ENCODE assay signal across 8 cellular contexts in the genomic region with DNA sequence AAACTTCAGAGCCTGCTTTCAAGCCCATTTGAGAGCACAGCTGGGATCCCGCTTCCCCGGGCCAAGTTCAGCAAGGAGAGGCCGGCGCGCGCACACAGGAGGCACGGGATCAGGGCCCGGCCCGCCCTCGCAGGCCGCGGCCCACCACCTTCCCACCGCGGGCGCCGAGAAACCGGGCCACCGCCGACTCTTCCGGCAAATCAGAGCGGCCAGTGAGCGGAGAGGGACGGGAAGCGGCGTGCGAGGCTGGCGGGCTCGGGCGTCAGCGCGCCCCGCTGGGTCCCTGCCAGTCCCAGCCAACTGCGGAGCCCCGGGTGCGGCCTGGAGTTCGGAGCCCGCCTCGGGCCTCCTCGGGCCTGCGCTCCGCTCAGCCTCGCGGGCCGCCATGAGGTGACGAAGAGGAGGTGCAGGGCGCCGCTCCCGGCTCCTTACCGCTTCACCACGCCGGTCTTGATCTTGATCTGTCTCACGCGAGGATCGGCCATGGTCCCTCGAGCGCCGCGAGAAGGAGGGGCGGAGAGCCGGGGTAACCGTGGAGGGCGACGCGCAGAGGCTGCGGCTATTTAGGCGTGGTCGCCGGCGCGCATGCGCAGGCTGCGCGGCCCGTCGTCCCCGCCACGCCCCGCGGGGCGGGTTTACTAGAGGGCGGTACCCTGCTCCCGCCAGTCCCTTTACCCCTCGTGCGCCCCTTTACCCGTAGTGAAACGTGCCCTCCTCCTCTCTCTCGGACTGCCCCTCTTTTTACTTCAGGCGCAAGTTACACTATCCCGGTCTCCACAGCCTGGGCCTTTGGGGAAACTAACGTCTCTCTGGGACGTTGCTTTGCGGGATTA. TPM values are rescaled to one million over a fixed set of nuclear protein-coding genes. Genes with fewer than 3 reads are reported as not detected.
DNase-seq lines count a peak whose midpoint lies in the region; ATAC-seq and TF ChIP-seq lines count a peak whose summit lies in the region.

A gene with protein sequence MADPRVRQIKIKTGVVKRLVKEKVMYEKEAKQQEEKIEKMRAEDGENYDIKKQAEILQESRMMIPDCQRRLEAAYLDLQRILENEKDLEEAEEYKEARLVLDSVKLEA (minus strand): TSS at position 567 of the 833 bp plus-strand sequence. CDS start 82 bp downstream, at position 485.

- peak within 1 kb of the TSS in 1 of 2 experiments; percentile 70 for H3K23ac ChIP-seq in mesenchymal stem cell (ENCODE audit: low read length in 2 of 2)

- H3K27ac Mint-ChIP-seq in Calu3 (ENCODE audit: unreplicated experiment), result peak within 1 kb of the TSS; percentile 93
- H3K27ac Mint-ChIP-seq in effector memory CD8-positive, alpha-beta T cell, result peak within 1 kb of the TSS; percentile 98

- H2BK15ac ChIP-seq in mesenchymal stem cell (ENCODE audit: low read depth, poor library complexity, severe bottlenecking), result no peak within 1 kb of the TSS

- H2AK5ac ChIP-seq in mesenchymal stem cell (ENCODE audit: low read length, severe bottlenecking), result no peak within 1 kb of the TSS

- H3K27ac ChIP-seq in mesenchymal stem cell (ENCODE audit: low read length, poor library complexity, severe bottlenecking), result peak within 1 kb of the TSS; percentile 70

- H2BK120ac ChIP-seq in mesenchymal stem cell (ENCODE audit: low read depth, low read length), result peak within 1 kb of the TSS; percentile 45

- no peaks in the 10 kb centered on the region for H3K79me1 ChIP-seq in mesenchymal stem cell (replicated peaks; ENCODE audit: low read length, poor library complexity, severe bottlenecking)

- peak within 1 kb of the TSS; percentile 81 to 89 for H3K18ac ChIP-seq in mesenchymal stem cell (ENCODE audit: low read depth in 1 of 2, low read length in 2 of 2)

- peaks cover 56% of the 10 kb centered on the region for H3K4me1 Mint-ChIP-seq in Calu3 (ENCODE audit: low read depth, unreplicated experiment)
- H3K4me1 Mint-ChIP-seq in effector memory CD8-positive, alpha-beta T cell (ENCODE audit: low read depth in 2 of 2), result peaks cover 34 to 41% of the 10 kb centered on the region in 2 donors

- DNase-seq in Calu3 (peak; percentile 95), HT1080 (ENCODE audit: low read depth) (peak; percentile 92), NOMO-1 (lab: John Stamatoyannopoulos, UW; ENCODE audit: unreplicated experiment in 2 of 2) (peak; percentile 80 to 92), mesenchymal stem cell (peak; percentile 91)
- peak; percentile 79 to 85 for DNase-seq in activated CD8-positive, alpha-beta memory T cell treated with anti-CD3 and anti-CD28 coated beads for 4 hours (ENCODE audit: low read depth in 2 of 2)
- peak; percentile 88 to 94 (median 90) for DNase-seq in effector memory CD8-positive, alpha-beta T cell
- DNase-seq in stimulated activated CD8-positive, alpha-beta memory T cell treated with anti-CD3 and anti-CD28 coated beads, Interleukin-12 subunit alpha, Interleukin-12 subunit beta, amount 100 ng/mL, for 4 hours (ENCODE audit: low read depth), result peak; percentile 90

- peak; percentile 89 for ATAC-seq in GM21367 (IDR thresholded peaks at IDR 0.05; ENCODE audit: unreplicated experiment)
- peak; percentile 80 for ATAC-seq in effector memory CD8-positive, alpha-beta T cell (replicated peaks)

- peak within 1 kb of the TSS in 1 of 2 experiments; percentile 19 for H2BK12ac ChIP-seq in mesenchymal stem cell (ENCODE audit: low read length in 2 of 2)

- H3K9ac ChIP-seq in mesenchymal stem cell (ENCODE audit: low read length), result peak within 1 kb of the TSS; percentile 99

- H3K36me3 Mint-ChIP-seq in Calu3 (ENCODE audit: insufficient read depth, unreplicated experiment), result peaks cover 50% of the 10 kb centered on the region
- H3K36me3 Mint-ChIP-seq in effector memory CD8-positive, alpha-beta T cell (ENCODE audit: insufficient read depth), result peaks cover 21% of the 10 kb centered on the region

- no peaks in the 10 kb centered on the region for H3K4me1 ChIP-seq in mesenchymal stem cell (ENCODE audit: control insufficient read depth, insufficient read depth, low read depth, low read length)

- WGBS in mesenchymal stem cell, result under 1% methylated on average over 85 of the region's 92 CpGs

- H3K4me3 ChIP-seq in mesenchymal stem cell (ENCODE audit: insufficient read depth in 1 of 2, low read depth in 1 of 2, low read length in 2 of 2), result peak within 1 kb of the TSS; percentile 79 to 87

- peak within 1 kb of the TSS in 1 of 2 experiments; percentile 89 for H3K14ac ChIP-seq in mesenchymal stem cell (ENCODE audit: low read length in 2 of 2)

- peak within 1 kb of the TSS; percentile 77 for H4K91ac ChIP-seq in mesenchymal stem cell (ENCODE audit: low read length)

- TF ChIP-seq CTCF in Calu3 (IDR thresholded peaks at IDR 0.05; ENCODE audit: unreplicated experiment), result no peak

- H2AFZ ChIP-seq in mesenchymal stem cell (ENCODE audit: low read depth, low read length), result peak within 1 kb of the TSS; percentile 74

- no TSS peak for BruUV-seq in Calu3 (replicated peaks; lab: Mats Ljungman, UMichigan)

- peaks cover 5% of the 10 kb centered on the region for H3K9me3 Mint-ChIP-seq in Calu3 (ENCODE audit: low read depth, unreplicated experiment)
- H3K9me3 Mint-ChIP-seq in effector memory CD8-positive, alpha-beta T cell, result no peaks in the 10 kb centered on the region

- no peaks in the 10 kb centered on the region for H3K27me3 ChIP-seq in mesenchymal stem cell (ENCODE audit: control insufficient read depth in 1 of 2, insufficient read depth in 1 of 2, low read length in 2 of 2)

- H3K27me3 Mint-ChIP-seq in Calu3 (ENCODE audit: unreplicated experiment), result no peaks in the 10 kb centered on the region
- H3K27me3 Mint-ChIP-seq in effector memory CD8-positive, alpha-beta T cell, result no peaks in the 10 kb centered on the region

- intact Hi-C loops in Calu3 (cut with micrococcal nuclease; ENCODE audit: unreplicated experiment), result no loop called here

- H3K4me2 ChIP-seq in mesenchymal stem cell (ENCODE audit: low read length, poor library complexity, severe bottlenecking), result peak within 1 kb of the TSS; percentile 96

- peak within 1 kb of the TSS; percentile 66 to 87 for H3K4ac ChIP-seq in mesenchymal stem cell (ENCODE audit: low read depth in 1 of 2, low read length in 2 of 2)

- peak within 1 kb of the TSS; percentile 47 for H2BK5ac ChIP-seq in mesenchymal stem cell (ENCODE audit: low read depth, low read length, poor library complexity, severe bottlenecking)

- H3K9me3 ChIP-seq in mesenchymal stem cell (ENCODE audit: control insufficient read depth, low read length), result no peaks in the 10 kb centered on the region

- peaks cover 0 to 23% of the 10 kb centered on the region in 2 experiments for H3K36me3 ChIP-seq in mesenchymal stem cell (ENCODE audit: control insufficient read depth in 1 of 2, insufficient read depth in 2 of 2, low read depth in 1 of 2, low read length in 2 of 2)

- H3K4me3 Mint-ChIP-seq in Calu3 (ENCODE audit: low read depth, unreplicated experiment), result peak within 1 kb of the TSS; percentile 99
- H3K4me3 Mint-ChIP-seq in effector memory CD8-positive, alpha-beta T cell, result peak within 1 kb of the TSS; percentile 90 to 95

- CTCF ChIA-PET in Calu3 (lab: Charles Lee), result no interaction called here

- H4K8ac ChIP-seq in mesenchymal stem cell (ENCODE audit: low read length), result peak within 1 kb of the TSS; percentile 59

RNA-seq across cellular contexts. Expression of the gene that starts here (rescaled TPM):
- total RNA-seq in Calu3 (2022), result 293 and 310 TPM in 2 replicates
- 203 and 207 TPM in 2 replicates for total RNA-seq in HT1080 (2014; rRNA removed; shearing (Covaris generic))
- 416 and 462 TPM in 2 replicates for polyA plus RNA-seq in HT1080 (2015; cell fraction: cytosol; rRNA removed)
- 124 TPM in 2 replicates for polyA plus RNA-seq in HT1080 (2015; cell fraction: nucleus; rRNA removed)
- 447 TPM for polyA plus RNA-seq in mesenchymal stem cell (2013, experiment 1 of 2)
- polyA plus RNA-seq in mesenchymal stem cell (2013, experiment 2 of 2), result 448 TPM

Comparison
In these comparisons a context has a peak if more than half of its experiments do, and no peak if none do; other contexts are left out.
1. Peak in every context shown above with its lines: DNase-seq, ATAC-seq, H3K4me3 ChIP-seq and H3K27ac ChIP-seq.